ENCODE assay signal across 8 cellular contexts in genomic region chr9:98255064-98255577, GRCh38. TPM values are rescaled to one million over a fixed set of nuclear protein-coding genes. Genes with fewer than 3 reads are reported as not detected.
DNase-seq lines count a peak whose midpoint lies in the region; ATAC-seq, FAIRE-seq and TF ChIP-seq lines count a peak whose summit lies in the region.

No MANE protein-coding gene starts in this region.

- H3K9me3 ChIP-seq in PC-3 (ENCODE audit: low read length): no peaks in the 10 kb centered on the region
- H3K9me3 ChIP-seq in effector memory CD4-positive, alpha-beta T cell (ENCODE audit: control insufficient read depth, low read length): no peaks in the 10 kb centered on the region
- H3K9me3 ChIP-seq in mucosa of descending colon: no peaks in the 10 kb centered on the region

- POLR2A ChIA-PET in PC-3 (lab: Charles Lee; ENCODE audit: unreplicated experiment): interaction anchor here (0.6 to 1.2 kb wide), 3 partner anchors 24 to 199 kb away, joined by 3 to 13 read pairs (median 4); partner anchors contain the start of gene NANS

- no peaks in the 10 kb centered on the region for H3K36me3 Mint-ChIP-seq in activated CD8-positive, alpha-beta memory T cell treated with anti-CD3 and anti-CD28 coated beads, Interleukin-2, amount 10 ng/mL, durations not matched to agents 7 days and 5 days

- H3K9ac ChIP-seq in PC-3 (ENCODE audit: low read length): peak overlapping the region; percentile 84

- H3K4me1 ChIP-seq in PC-3 (ENCODE audit: insufficient read depth, low read length) (peaks cover 49% of the 10 kb centered on the region), mucosa of descending colon (ENCODE audit: low read depth) (peaks cover 24% of the 10 kb centered on the region)
- H3K4me1 ChIP-seq in effector memory CD4-positive, alpha-beta T cell (ENCODE audit: control insufficient read depth, insufficient read depth, low read length, poor library complexity, severe bottlenecking): peaks cover 15% of the 10 kb centered on the region

- peak overlapping the region; percentile 99 for H3K4me2 ChIP-seq in PC-3 (ENCODE audit: low read length)

- H3K4me3 ChIP-seq in PC-3 (ENCODE audit: low read length) (peak overlapping the region; percentile 100), mucosa of descending colon (peak overlapping the region; percentile 71)
- H3K4me3 ChIP-seq in effector memory CD4-positive, alpha-beta T cell (ENCODE audit: insufficient read depth, low read depth, low read length, poor library complexity, severe bottlenecking): peak overlapping the region; percentile 90

- H3F3A ChIP-seq in PC-3 (ENCODE audit: low read length, unreplicated experiment): no peaks in the 10 kb centered on the region

- no peak overlapping the region for H3K27ac ChIP-seq in PC-3 (ENCODE audit: low read length)
- peak overlapping the region; percentile 74 for H3K27ac ChIP-seq in effector memory CD4-positive, alpha-beta T cell (ENCODE audit: insufficient read depth, low read length, poor library complexity, severe bottlenecking)

- peak overlapping the region; percentile 82 for H3K4me3 Mint-ChIP-seq in activated CD8-positive, alpha-beta memory T cell treated with anti-CD3 and anti-CD28 coated beads, Interleukin-2, amount 10 ng/mL, durations not matched to agents 7 days and 5 days

- no peaks in the 10 kb centered on the region for H4K20me1 ChIP-seq in PC-3 (ENCODE audit: low read length)

- H3K79me2 ChIP-seq in PC-3 (ENCODE audit: low read length): peaks cover 33% of the 10 kb centered on the region

- TF ChIP-seq CTCF in PC-3 (conservative IDR thresholded peaks at IDR 0.05; ENCODE audit: low read depth, low read length): no peak
- TF ChIP-seq CTCF in mucosa of descending colon (IDR thresholded peaks at IDR 0.05): no peak

- H2AFZ ChIP-seq in PC-3 (ENCODE audit: low read length): peak overlapping the region; percentile 99

- H3K36me3 ChIP-seq in PC-3 (ENCODE audit: low read depth, low read length): no peaks in the 10 kb centered on the region
- no peaks in the 10 kb centered on the region for H3K36me3 ChIP-seq in effector memory CD4-positive, alpha-beta T cell (ENCODE audit: control insufficient read depth, insufficient read depth, low read length)
- H3K36me3 ChIP-seq in mucosa of descending colon (ENCODE audit: low read depth): no peaks in the 10 kb centered on the region

- H3K9me2 ChIP-seq in PC-3 (replicated peaks; ENCODE audit: low read length): no peaks in the 10 kb centered on the region

- FAIRE-seq in RCC 7860 (lab: Jason Lieb, UNC): no peak

- no peaks in the 10 kb centered on the region for H3K27me3 ChIP-seq in PC-3 (ENCODE audit: low read length)
- no peaks in the 10 kb centered on the region for H3K27me3 ChIP-seq in effector memory CD4-positive, alpha-beta T cell (replicated peaks; ENCODE audit: control insufficient read depth, insufficient read depth, low read length, poor library complexity, severe bottlenecking)

- peak; percentile 9 for ATAC-seq in activated CD8-positive, alpha-beta memory T cell treated with anti-CD3 and anti-CD28 coated beads, Interleukin-2, amount 10 ng/mL, durations not matched to agents 7 days and 5 days
- ATAC-seq in HG02571 (IDR thresholded peaks at IDR 0.05; ENCODE audit: unreplicated experiment): peak; percentile 2
- peak; percentile 27 for ATAC-seq in PC-3
- ATAC-seq in mucosa of descending colon: peak; percentile 20

- DNase-seq in activated CD8-positive, alpha-beta memory T cell treated with anti-CD3 and anti-CD28 coated beads, Interleukin-2, amount 10 ng/mL, durations not matched to agents 7 days and 5 days: peak; percentile 63
- DNase-seq in activated CD8-positive, alpha-beta memory T cell treated with anti-CD3 and anti-CD28 coated beads, Interleukin-2, amount 50 U/mL, for 48 hours: no peak
- DNase-seq in PC-3 (peak; percentile 26), mucosa of descending colon (peak in 1 of 3 donors; percentile 63), RCC 7860 (ENCODE audit: low spot score) (no peak)
- DNase-seq in effector memory CD4-positive, alpha-beta T cell: peak in 1 of 3 donors; percentile 1
- no peak for DNase-seq in activated effector memory CD4-positive, alpha-beta T cell treated with anti-CD3 and anti-CD28 coated beads, Interleukin-2, amount 50 U/mL, for 16 hours

- peaks cover 20% of the 10 kb centered on the region for H3K4me1 Mint-ChIP-seq in activated CD8-positive, alpha-beta memory T cell treated with anti-CD3 and anti-CD28 coated beads, Interleukin-2, amount 10 ng/mL, durations not matched to agents 7 days and 5 days

- H3K9me3 Mint-ChIP-seq in activated CD8-positive, alpha-beta memory T cell treated with anti-CD3 and anti-CD28 coated beads, Interleukin-2, amount 10 ng/mL, durations not matched to agents 7 days and 5 days (ENCODE audit: low read depth): no peaks in the 10 kb centered on the region

- intact Hi-C loops in PC-3 (cut with micrococcal nuclease): no loop called here
- intact Hi-C loops in mucosa of descending colon (cut with DNase I, micrococcal nuclease): loop anchor here in 1 of 2 donors (10.0 kb wide), 1 partner anchor 180 kb away; no protein-coding TSS in a partner anchor

- H3K27ac Mint-ChIP-seq in activated CD8-positive, alpha-beta memory T cell treated with anti-CD3 and anti-CD28 coated beads, Interleukin-2, amount 10 ng/mL, durations not matched to agents 7 days and 5 days: peak overlapping the region; percentile 98

- CTCF ChIA-PET in activated CD8-positive, alpha-beta memory T cell treated with anti-CD3 and anti-CD28 coated beads, Interleukin-2, amount 10 ng/mL, durations not matched to agents 7 days and 5 days (lab: Charles Lee): interaction anchor here (1.2 to 5.2 kb wide), 15 partner anchors 48 to 365 kb away, joined by 3 to 49 read pairs (median 5); partner anchors contain the start of genes ANP32B, CORO2A, NANS and TRIM14
- CTCF ChIA-PET in PC-3 (lab: Charles Lee): no interaction called here

- TSS peak; percentile 84 for BruUV-seq in PC-3 (replicated peaks; lab: Mats Ljungman, UMichigan)

- H3K27me3 Mint-ChIP-seq in activated CD8-positive, alpha-beta memory T cell treated with anti-CD3 and anti-CD28 coated beads, Interleukin-2, amount 10 ng/mL, durations not matched to agents 7 days and 5 days: peaks cover 7% of the 10 kb centered on the region

RNA-seq across cellular contexts. Expression of gene TBC1D2, which starts 0.3 kb away (rescaled TPM):
- total RNA-seq in activated CD8-positive, alpha-beta memory T cell treated with anti-CD3 and anti-CD28 coated beads, Interleukin-2, amount 10 ng/mL, durations not matched to agents 7 days and 5 days: 1 to 10 TPM; 2.7 to 5.0 TPM
- total RNA-seq in PC-3 (2014; rRNA removed): 7.4 and 8.2 TPM in 2 replicates
- total RNA-seq in mucosa of descending colon: 10 to 100 TPM; 19.5 to 33.5 (median 26.9) TPM

Comparison
In these comparisons a context has a peak if more than half of its experiments do, and no peak if none do; other contexts are left out.
1. DNase-seq: peak in activated CD8-positive, alpha-beta memory T cell treated with anti-CD3 and anti-CD28 coated beads, Interleukin-2, amount 10 ng/mL, durations not matched to agents 7 days and 5 days (single experiment) and PC-3 (single experiment); none in activated CD8-positive, alpha-beta memory T cell treated with anti-CD3 and anti-CD28 coated beads, Interleukin-2, amount 50 U/mL, for 48 hours (single experiment), activated effector memory CD4-positive, alpha-beta T cell treated with anti-CD3 and anti-CD28 coated beads, Interleukin-2, amount 50 U/mL, for 16 hours (single experiment) and RCC 7860 (single experiment).
2. Peak in every context shown above with its lines, with median percentiles within 50 percentile points of each other: ATAC-seq and H3K4me3 ChIP-seq.